Comparison of ENCODE assay signal across 8 cellular contexts in the genomic region with DNA sequence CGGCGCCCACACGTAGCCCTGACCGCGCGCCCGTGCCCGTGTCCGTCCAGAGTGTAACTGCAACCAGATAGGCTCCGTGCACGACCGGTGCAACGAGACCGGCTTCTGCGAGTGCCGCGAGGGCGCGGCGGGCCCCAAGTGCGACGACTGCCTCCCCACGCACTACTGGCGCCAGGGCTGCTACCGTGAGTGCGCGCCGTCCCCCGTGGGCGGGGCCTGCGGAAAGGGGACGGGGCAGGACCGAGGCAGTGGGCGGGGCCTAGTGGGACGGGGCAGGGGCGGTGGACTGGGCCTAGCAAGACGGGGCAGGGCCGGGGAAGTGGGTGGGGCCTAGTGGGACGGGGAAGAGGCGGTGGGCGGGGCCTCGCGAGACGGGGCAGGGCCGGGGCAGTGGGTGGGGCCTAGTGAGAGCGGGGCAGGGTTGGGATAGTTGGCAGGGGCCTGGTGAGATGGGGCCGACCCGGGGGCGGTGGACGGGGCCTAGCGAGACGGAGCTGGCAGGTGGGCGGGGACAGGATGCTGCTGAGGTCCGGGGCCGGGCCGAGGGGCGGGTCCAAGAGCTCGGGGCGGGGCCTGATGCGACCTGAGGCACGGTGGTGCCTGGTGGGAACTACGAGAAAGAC.
DNase-seq lines count a peak whose midpoint lies in the region; ATAC-seq and TF ChIP-seq lines count a peak whose summit lies in the region.

No MANE protein-coding gene starts in this region.

- no peaks in the 10 kb centered on the region for H3K36me3 Mint-ChIP-seq in mesothelial cell of epicardium

- no peak overlapping the region for H3K27ac ChIP-seq in OCI-LY1 (ENCODE audit: low read depth, low read length, poor library complexity, severe bottlenecking)

- TF ChIP-seq CTCF in OCI-LY1 (IDR thresholded peaks at IDR 0.05; ENCODE audit: low read length) = no peak
- no peak for TF ChIP-seq CTCF in mesothelial cell of epicardium (IDR thresholded peaks at IDR 0.05; ENCODE audit: unreplicated experiment)

- H3K4me1 Mint-ChIP-seq in mesothelial cell of epicardium = peaks cover 24% of the 10 kb centered on the region

- H3K79me2 ChIP-seq in OCI-LY1 (ENCODE audit: insufficient read depth, low read length) = no peaks in the 10 kb centered on the region

- no peak overlapping the region for H2AFZ ChIP-seq in OCI-LY1 (ENCODE audit: low read length)

- H3K4me2 ChIP-seq in OCI-LY1 (ENCODE audit: low read length) = peak overlapping the region; percentile 62

- H3K9ac ChIP-seq in OCI-LY1 (ENCODE audit: low read length) = peak overlapping the region; percentile 8; the same call in 1 of the 2 replicates

- H3K9me2 ChIP-seq in OCI-LY1 (ENCODE audit: low read depth, low read length) = no peaks in the 10 kb centered on the region

- H3K4me3 ChIP-seq in OCI-LY1 (ENCODE audit: low read depth, low read length, poor library complexity, severe bottlenecking) = peak overlapping the region; percentile 56

- no peaks in the 10 kb centered on the region for H3K9me3 ChIP-seq in OCI-LY1 (ENCODE audit: low read length)

- H3K27me3 Mint-ChIP-seq in mesothelial cell of epicardium (ENCODE audit: low read depth) = peaks cover 26% of the 10 kb centered on the region

- peak overlapping the region; percentile 97 for H3K27ac Mint-ChIP-seq in mesothelial cell of epicardium

- peak; percentile 71 for DNase-seq in CMK (ENCODE audit: low read depth)
- DNase-seq in HuH-7 (ENCODE audit: low spot score) = peak; percentile 96
- peak; percentile 97 for DNase-seq in activated CD8-positive, alpha-beta memory T cell treated with anti-CD3 and anti-CD28 coated beads, Interleukin-2, amount 50 U/mL, for 48 hours
- peak; percentile 71 for DNase-seq in epidermal melanocyte (ENCODE audit: insufficient read length, low spot score)
- DNase-seq in mesothelial cell of epicardium (ENCODE audit: low spot score in 2 of 2, unreplicated experiment in 2 of 2) = peak; percentile 98 to 99
- peak; percentile 97 for DNase-seq in stimulated activated CD8-positive, alpha-beta memory T cell treated with anti-CD3 and anti-CD28 coated beads, Interleukin-15, amount 100 ng/mL, for 1 hour (ENCODE audit: low read depth)

- peaks cover 22% of the 10 kb centered on the region for H3K4me1 ChIP-seq in OCI-LY1 (ENCODE audit: insufficient read depth, low read length, severe bottlenecking)

- H3F3A ChIP-seq in OCI-LY1 (ENCODE audit: insufficient read depth, low read length) = no peaks in the 10 kb centered on the region

- H3K27me3 ChIP-seq in OCI-LY1 (ENCODE audit: insufficient read depth, low read length) = peaks cover under 1% of the 10 kb centered on the region; the same call in 1 of the 2 replicates

- H4K20me1 ChIP-seq in OCI-LY1 (ENCODE audit: insufficient read depth, low read length) = no peaks in the 10 kb centered on the region

- H3K9me3 Mint-ChIP-seq in mesothelial cell of epicardium = no peaks in the 10 kb centered on the region

- ATAC-seq in GM21423 (IDR thresholded peaks at IDR 0.05; ENCODE audit: unreplicated experiment) = peak; percentile 72

- peak overlapping the region; percentile 93 for H3K4me3 Mint-ChIP-seq in mesothelial cell of epicardium

- H3K36me3 ChIP-seq in OCI-LY1 (ENCODE audit: insufficient read depth, low read length) = no peaks in the 10 kb centered on the region
